In genomic region chr1:171476829-171477228, GRCh38 we compare ENCODE assay signal across 15 cellular contexts. TPM values are rescaled to one million over a fixed set of nuclear protein-coding genes. Genes with fewer than 3 reads are reported as not detected.
A peak's percentile ranks its signal among the peaks of the same experiment; 100 is the strongest.
DNase-seq lines count a peak whose midpoint lies in the region; ATAC-seq and TF ChIP-seq lines count a peak whose summit lies in the region.
"Had no signal": no experiment of that assay in that cellular context is flagged by ENCODE, and none has a peak within 500 bp of the region (broad histone marks: within the 10 kb centered on the region; RNA-seq: fewer than 3 reads in every experiment).

No MANE protein-coding gene starts in this region.

- H3K27ac Mint-ChIP-seq in endothelial cell (ENCODE audit: unreplicated experiment) (peak overlapping the region; percentile 61), nephron (peak overlapping the region; percentile 25 to 87 (median 84))
- H3K27ac Mint-ChIP-seq in activated CD4-positive, alpha-beta memory T cell treated with anti-CD3 and anti-CD28 coated beads, Interleukin-2, amount 10 ng/mL, durations not matched to agents 7 days and 5 days: no peak overlapping the region
- H3K27ac Mint-ChIP-seq: B cell; CD8-positive, alpha-beta T cell; H9; IgD-negative memory B cell had no signal

- no peak overlapping the region for H3K4me2 ChIP-seq in Loucy (ENCODE audit: low read depth, low read length, poor library complexity, severe bottlenecking)

- H3K27ac ChIP-seq in HEK293 (ENCODE audit: extremely low read depth, low read depth, low read length): no peak overlapping the region
- H3K27ac ChIP-seq: HL-60 had no signal

- no peaks in the 10 kb centered on the region for H3F3A ChIP-seq in Loucy (ENCODE audit: low read depth)

- no peaks in the 10 kb centered on the region for H3K36me3 ChIP-seq in HEK293 (ENCODE audit: control insufficient read depth in 2 of 2, insufficient read depth in 1 of 2, low read length in 2 of 2)
- no peaks in the 10 kb centered on the region for H3K36me3 ChIP-seq in Loucy (ENCODE audit: insufficient read depth, low read length)
- H3K36me3 ChIP-seq: BLaER1 treated with 17β-estradiol and CSF1 and Interleukin-3, amounts not matched to agents 10 nM and 100 nM had no signal

- no peaks in the 10 kb centered on the region for H3K79me2 ChIP-seq in Loucy (ENCODE audit: insufficient read depth, low read length)

- H3K27me3 Mint-ChIP-seq in endothelial cell (ENCODE audit: unreplicated experiment) (peaks cover 2% of the 10 kb centered on the region), nephron (ENCODE audit: low read depth) (no peaks in the 10 kb centered on the region)
- H3K27me3 Mint-ChIP-seq in activated CD4-positive, alpha-beta memory T cell treated with anti-CD3 and anti-CD28 coated beads, Interleukin-2, amount 10 ng/mL, durations not matched to agents 7 days and 5 days: peaks cover 5% of the 10 kb centered on the region

- H3K4me3 ChIP-seq in HEK293 (ENCODE audit: low read depth, low read length) (no peak overlapping the region), Loucy (ENCODE audit: low read length, poor library complexity, severe bottlenecking) (no peak overlapping the region)
- H3K4me3 ChIP-seq: BLaER1 treated with 17β-estradiol and CSF1 and Interleukin-3, amounts not matched to agents 10 nM and 100 nM had no signal

- H3K4me1 ChIP-seq in HEK293 (ENCODE audit: control insufficient read depth, insufficient read depth, low read length) (peaks cover 2% of the 10 kb centered on the region; the same call in 1 of the 2 replicates), Loucy (ENCODE audit: insufficient read depth, low read length, poor library complexity, severe bottlenecking) (peaks cover 9% of the 10 kb centered on the region)

- H2AFZ ChIP-seq in Loucy (ENCODE audit: low read length): peak overlapping the region; percentile 42

- ATAC-seq in HG03442 (IDR thresholded peaks at IDR 0.05; ENCODE audit: unreplicated experiment): no peak
- ATAC-seq: CD8-positive, alpha-beta T cell had no signal

- H3K9ac ChIP-seq in Loucy (ENCODE audit: low read depth, low read length, poor library complexity, severe bottlenecking): no peak overlapping the region

- H3K9me3 Mint-ChIP-seq in endothelial cell (ENCODE audit: unreplicated experiment) (no peaks in the 10 kb centered on the region), nephron (no peaks in the 10 kb centered on the region)
- no peaks in the 10 kb centered on the region for H3K9me3 Mint-ChIP-seq in activated CD4-positive, alpha-beta memory T cell treated with anti-CD3 and anti-CD28 coated beads, Interleukin-2, amount 10 ng/mL, durations not matched to agents 7 days and 5 days
- H3K9me3 Mint-ChIP-seq: CD8-positive, alpha-beta T cell had no signal

- no peaks in the 10 kb centered on the region for H3K9me2 ChIP-seq in Loucy (replicated peaks; ENCODE audit: low read depth, low read length)

- H4K20me1 ChIP-seq in Loucy (ENCODE audit: insufficient read depth, low read length, poor library complexity, severe bottlenecking): no peaks in the 10 kb centered on the region
- H4K20me1 ChIP-seq: BLaER1 treated with 17β-estradiol and CSF1 and Interleukin-3, amounts not matched to agents 10 nM and 100 nM had no signal

- H3K4me3 Mint-ChIP-seq in endothelial cell (ENCODE audit: unreplicated experiment): no peak overlapping the region
- H3K4me3 Mint-ChIP-seq in nephron: no peak overlapping the region
- no peak overlapping the region for H3K4me3 Mint-ChIP-seq in activated CD4-positive, alpha-beta memory T cell treated with anti-CD3 and anti-CD28 coated beads, Interleukin-2, amount 10 ng/mL, durations not matched to agents 7 days and 5 days
- H3K4me3 Mint-ChIP-seq: B cell; CD8-positive, alpha-beta T cell; H9; IgD-negative memory B cell had no signal

- TF ChIP-seq CTCF in HEK293 (tag by site-specific recombination; IDR thresholded peaks at IDR 0.05) (no peak), Loucy (conservative IDR thresholded peaks at IDR 0.05; ENCODE audit: low read length) (no peak), endothelial cell (IDR thresholded peaks at IDR 0.05; ENCODE audit: unreplicated experiment) (no peak), nephron (IDR thresholded peaks at IDR 0.05; ENCODE audit: unreplicated experiment in 3 of 3) (no peak)

- H3K27me3 ChIP-seq in Loucy (ENCODE audit: insufficient read depth, low read length, poor library complexity, severe bottlenecking): no peaks in the 10 kb centered on the region
- H3K27me3 ChIP-seq: BLaER1 treated with 17β-estradiol and CSF1 and Interleukin-3, amounts not matched to agents 10 nM and 100 nM had no signal

- H3K36me3 Mint-ChIP-seq in endothelial cell (ENCODE audit: low read depth, unreplicated experiment) (no peaks in the 10 kb centered on the region), nephron (ENCODE audit: low read depth) (no peaks in the 10 kb centered on the region)
- H3K36me3 Mint-ChIP-seq in activated CD4-positive, alpha-beta memory T cell treated with anti-CD3 and anti-CD28 coated beads, Interleukin-2, amount 10 ng/mL, durations not matched to agents 7 days and 5 days (ENCODE audit: low read depth): no peaks in the 10 kb centered on the region
- H3K36me3 Mint-ChIP-seq: CD8-positive, alpha-beta T cell had no signal

- CTCF ChIA-PET in HEK293 (lab: Yijun Ruan, JAX): interaction anchor here (1.1 kb wide), 1 partner anchor 8 kb away, joined by 4 read pairs; no protein-coding TSS in a partner anchor
- CTCF ChIA-PET in activated CD4-positive, alpha-beta memory T cell treated with anti-CD3 and anti-CD28 coated beads, Interleukin-2, amount 10 ng/mL, durations not matched to agents 7 days and 5 days (lab: Charles Lee): interaction anchor here (0.7 to 1.8 kb wide), 2 partner anchors 8 to 30 kb away, joined by 4 to 13 read pairs; partner anchors contain the start of gene PRRC2C

- H3K9me3 ChIP-seq in HEK293 (ENCODE audit: control insufficient read depth, insufficient read depth, low read depth, low read length): no peaks in the 10 kb centered on the region
- H3K9me3 ChIP-seq in Loucy (ENCODE audit: insufficient read depth, low read depth, low read length): no peaks in the 10 kb centered on the region

- POLR2A ChIA-PET in HEK293 (lab: Yijun Ruan, JAX): interaction anchor here (1.3 kb wide), 1 partner anchor 8 kb away, joined by 9 read pairs; the partner anchor contains the start of gene PRRC2C
- POLR2A ChIA-PET in activated CD4-positive, alpha-beta memory T cell treated with anti-CD3 and anti-CD28 coated beads, Interleukin-2, amount 10 ng/mL, durations not matched to agents 7 days and 5 days (lab: Charles Lee): no interaction called here

- H3K4me1 Mint-ChIP-seq in endothelial cell (ENCODE audit: unreplicated experiment) (peaks cover 26% of the 10 kb centered on the region), nephron (peaks cover 21% of the 10 kb centered on the region)
- H3K4me1 Mint-ChIP-seq in activated CD4-positive, alpha-beta memory T cell treated with anti-CD3 and anti-CD28 coated beads, Interleukin-2, amount 10 ng/mL, durations not matched to agents 7 days and 5 days: no peaks in the 10 kb centered on the region
- H3K4me1 Mint-ChIP-seq: B cell, IgD-negative memory B cell had no signal

- DNase-seq in endothelial cell (ENCODE audit: low spot score) (no peak), DMS114 treated with DMSO at 0.1 percent for 48 hours (lab: John Stamatoyannopoulos, UW; ENCODE audit: unreplicated experiment) (no peak)
- no peak for DNase-seq in activated CD4-positive, alpha-beta memory T cell treated with anti-CD3 and anti-CD28 coated beads, Interleukin-2, amount 10 ng/mL, durations not matched to agents 7 days and 5 days
- DNase-seq: CD8-positive, alpha-beta T cell; COR-L47; DMS 273 treated with DMSO at 0.1 percent for 48 hours; H9 had no signal

TF ChIP-seq in HEK293, 187 proteins besides CTCF, POLR2A, EP300 and RAD21:
- TF ChIP-seq GFI1B (tag by site-specific recombination; IDR thresholded peaks at IDR 0.05) (no peak), ZNF501 (tag by site-specific recombination; IDR thresholded peaks at IDR 0.05) (no peak), ZBTB7A (tag by site-specific recombination; IDR thresholded peaks at IDR 0.05; ENCODE audit: low read depth) (no peak)
- TF ChIP-seq, protein P1, sequence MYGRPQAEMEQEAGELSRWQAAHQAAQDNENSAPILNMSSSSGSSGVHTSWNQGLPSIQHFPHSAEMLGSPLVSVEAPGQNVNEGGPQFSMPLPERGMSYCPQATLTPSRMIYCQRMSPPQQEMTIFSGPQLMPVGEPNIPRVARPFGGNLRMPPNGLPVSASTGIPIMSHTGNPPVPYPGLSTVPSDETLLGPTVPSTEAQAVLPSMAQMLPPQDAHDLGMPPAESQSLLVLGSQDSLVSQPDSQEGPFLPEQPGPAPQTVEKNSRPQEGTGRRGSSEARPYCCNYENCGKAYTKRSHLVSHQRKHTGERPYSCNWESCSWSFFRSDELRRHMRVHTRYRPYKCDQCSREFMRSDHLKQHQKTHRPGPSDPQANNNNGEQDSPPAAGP (tag by site-specific recombination; IDR thresholded peaks at IDR 0.05): no peak
- TF ChIP-seq, protein P2, sequence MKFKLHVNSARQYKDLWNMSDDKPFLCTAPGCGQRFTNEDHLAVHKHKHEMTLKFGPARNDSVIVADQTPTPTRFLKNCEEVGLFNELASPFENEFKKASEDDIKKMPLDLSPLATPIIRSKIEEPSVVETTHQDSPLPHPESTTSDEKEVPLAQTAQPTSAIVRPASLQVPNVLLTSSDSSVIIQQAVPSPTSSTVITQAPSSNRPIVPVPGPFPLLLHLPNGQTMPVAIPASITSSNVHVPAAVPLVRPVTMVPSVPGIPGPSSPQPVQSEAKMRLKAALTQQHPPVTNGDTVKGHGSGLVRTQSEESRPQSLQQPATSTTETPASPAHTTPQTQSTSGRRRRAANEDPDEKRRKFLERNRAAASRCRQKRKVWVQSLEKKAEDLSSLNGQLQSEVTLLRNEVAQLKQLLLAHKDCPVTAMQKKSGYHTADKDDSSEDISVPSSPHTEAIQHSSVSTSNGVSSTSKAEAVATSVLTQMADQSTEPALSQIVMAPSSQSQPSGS (tag by site-specific recombination; IDR thresholded peaks at IDR 0.05; ENCODE audit: low read depth): peak; percentile 47; the same call in 1 of the 2 replicates

RNA-seq across cellular contexts. Expression of gene PRRC2C, which starts 8.5 kb away (rescaled TPM):
- total RNA-seq in endothelial cell (ENCODE audit: unreplicated experiment): 248 TPM
- total RNA-seq in activated CD4-positive, alpha-beta memory T cell treated with anti-CD3 and anti-CD28 coated beads, Interleukin-2, amount 10 ng/mL, durations not matched to agents 7 days and 5 days: 100 to 1,000 TPM; 188 to 202 TPM
